Comparison of ENCODE assay signal across 9 cellular contexts in the genomic region with DNA sequence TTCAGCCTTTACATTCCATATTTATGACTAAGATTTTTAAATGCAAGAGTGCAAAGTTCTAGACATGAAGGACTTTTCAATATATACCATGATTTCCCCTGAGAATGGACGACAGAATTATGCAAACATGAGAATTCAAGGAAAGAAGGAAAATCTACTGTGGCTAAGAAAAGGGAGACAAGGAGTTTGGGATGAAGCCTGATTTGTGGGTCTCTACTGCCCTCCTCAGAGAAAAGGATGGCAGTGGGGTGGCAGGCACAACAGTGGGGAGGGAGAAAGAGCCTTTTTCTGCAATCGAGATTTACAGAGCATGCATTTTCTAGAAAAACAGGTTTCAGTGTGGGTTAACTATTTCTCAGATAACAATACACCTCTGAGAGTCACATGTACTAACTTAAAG.
A peak's percentile ranks its signal among the peaks of the same experiment; 100 is the strongest.
DNase-seq lines count a peak whose midpoint lies in the region; ATAC-seq and TF ChIP-seq lines count a peak whose summit lies in the region.
"Had no signal": no experiment of that assay in that cellular context is flagged by ENCODE, and none has a peak within 500 bp of the region (broad histone marks: within the 10 kb centered on the region; RNA-seq: fewer than 3 reads in every experiment).

No MANE protein-coding gene starts in this region.

- H2AFZ ChIP-seq in neural cell (ENCODE audit: low read depth, low read length) = no peak overlapping the region

- H3K4me2 ChIP-seq in neural cell (ENCODE audit: low read length) = no peak overlapping the region

- intact Hi-C loops in dorsolateral prefrontal cortex (cut with DNase I) = loop anchor here (2.0 to 10.0 kb wide), 4 partner anchors 114 to 632 kb away; no protein-coding TSS in a partner anchor

- DNase-seq in GM12865 (ENCODE audit: low read depth) (no peak), NCI-H446 (lab: John Stamatoyannopoulos, UW) (peak; percentile 45 to 73), dorsolateral prefrontal cortex (peak in 3 of 10 donors; percentile 39 to 54 (median 51)), MV-4-11 (lab: John Stamatoyannopoulos, UW) (no peak)
- DNase-seq in activated effector memory CD4-positive, alpha-beta T cell treated with anti-CD3 and anti-CD28 coated beads, Interleukin-2, amount 50 U/mL, for 16 hours = no peak
- DNase-seq in activated T-cell treated with anti-CD3 and anti-CD28 coated beads, Interleukin-2, amount 50 U/mL, for 48 hours = no peak

- no peak overlapping the region for H3K9ac ChIP-seq in neural cell (ENCODE audit: low read length)

- no peaks in the 10 kb centered on the region for H3K9me2 ChIP-seq in neural cell (ENCODE audit: insufficient read depth, low read length)

- H3K9me3 ChIP-seq in neural cell (ENCODE audit: low read length) = no peaks in the 10 kb centered on the region

- ATAC-seq in HG02870 (IDR thresholded peaks at IDR 0.05; ENCODE audit: unreplicated experiment) = no peak
- ATAC-seq: stimulated activated memory B cell treated with anti-CD40 and anti-IgM and Interleukin-4, amounts not matched to agents 10 μg/mL and 1 μg/mL and 100 μg/mL, for 72 hours had no signal

- H3K27me3 ChIP-seq in dorsolateral prefrontal cortex (no peaks in the 10 kb centered on the region), neural cell (ENCODE audit: insufficient read depth, low read depth, low read length) (no peaks in the 10 kb centered on the region)

- H3K4me3 ChIP-seq in GM12865 (ENCODE audit: low read depth, low read length) = no peak overlapping the region
- H3K4me3 ChIP-seq in dorsolateral prefrontal cortex = no peak overlapping the region
- H3K4me3 ChIP-seq in neural cell (ENCODE audit: low read length) = no peak overlapping the region

- no peaks in the 10 kb centered on the region for H3K79me2 ChIP-seq in neural cell (replicated peaks; ENCODE audit: insufficient read depth, low read length)

- H4K20me1 ChIP-seq in neural cell (ENCODE audit: insufficient read depth) = no peaks in the 10 kb centered on the region

- no peak for TF ChIP-seq EP300 in neural cell (conservative IDR thresholded peaks at IDR 0.05; ENCODE audit: poor library complexity, severe bottlenecking)

- TF ChIP-seq RAD21 in neural cell (conservative IDR thresholded peaks at IDR 0.05) = peak; percentile 89

- H3K27ac ChIP-seq in dorsolateral prefrontal cortex (no peak overlapping the region), neural cell (ENCODE audit: low read length) (peak overlapping the region; percentile 18)

- peak; percentile 15 for TF ChIP-seq CTCF in GM12865 (IDR thresholded peaks at IDR 0.05; ENCODE audit: insufficient read depth, low read depth, low read length, missing control alignments)
- TF ChIP-seq CTCF in dorsolateral prefrontal cortex (IDR thresholded peaks at IDR 0.05 in 54 of 56, conservative IDR thresholded peaks at IDR 0.05 in 2 of 56; ENCODE audit: low read depth in 1 of 56, partially characterized antibody in 56 of 56) = peak; percentile 41 to 82 (median 68)
- peak; percentile 78 for TF ChIP-seq CTCF in neural cell (IDR thresholded peaks at IDR 0.05; ENCODE audit: poor library complexity, severe bottlenecking)

- H3K36me3 ChIP-seq in neural cell (ENCODE audit: insufficient read depth, low read length) = no peaks in the 10 kb centered on the region

- H3F3A ChIP-seq in neural cell (ENCODE audit: insufficient read depth, low read length, poor library complexity, severe bottlenecking) = peaks cover 18% of the 10 kb centered on the region

TF ChIP-seq in neural cell, 6 proteins besides CTCF, POLR2A, EP300 and RAD21:
- TF ChIP-seq POLR2AphosphoS5 (IDR thresholded peaks at IDR 0.05) (no peak), SMC3 (conservative IDR thresholded peaks at IDR 0.05; ENCODE audit: poor library complexity) (peak; percentile 81), TAF1 (IDR thresholded peaks at IDR 0.05; ENCODE audit: low read depth) (no peak), MXI1 (conservative IDR thresholded peaks at IDR 0.05; ENCODE audit: poor library complexity, severe bottlenecking) (no peak)
- TF ChIP-seq, protein P1, sequence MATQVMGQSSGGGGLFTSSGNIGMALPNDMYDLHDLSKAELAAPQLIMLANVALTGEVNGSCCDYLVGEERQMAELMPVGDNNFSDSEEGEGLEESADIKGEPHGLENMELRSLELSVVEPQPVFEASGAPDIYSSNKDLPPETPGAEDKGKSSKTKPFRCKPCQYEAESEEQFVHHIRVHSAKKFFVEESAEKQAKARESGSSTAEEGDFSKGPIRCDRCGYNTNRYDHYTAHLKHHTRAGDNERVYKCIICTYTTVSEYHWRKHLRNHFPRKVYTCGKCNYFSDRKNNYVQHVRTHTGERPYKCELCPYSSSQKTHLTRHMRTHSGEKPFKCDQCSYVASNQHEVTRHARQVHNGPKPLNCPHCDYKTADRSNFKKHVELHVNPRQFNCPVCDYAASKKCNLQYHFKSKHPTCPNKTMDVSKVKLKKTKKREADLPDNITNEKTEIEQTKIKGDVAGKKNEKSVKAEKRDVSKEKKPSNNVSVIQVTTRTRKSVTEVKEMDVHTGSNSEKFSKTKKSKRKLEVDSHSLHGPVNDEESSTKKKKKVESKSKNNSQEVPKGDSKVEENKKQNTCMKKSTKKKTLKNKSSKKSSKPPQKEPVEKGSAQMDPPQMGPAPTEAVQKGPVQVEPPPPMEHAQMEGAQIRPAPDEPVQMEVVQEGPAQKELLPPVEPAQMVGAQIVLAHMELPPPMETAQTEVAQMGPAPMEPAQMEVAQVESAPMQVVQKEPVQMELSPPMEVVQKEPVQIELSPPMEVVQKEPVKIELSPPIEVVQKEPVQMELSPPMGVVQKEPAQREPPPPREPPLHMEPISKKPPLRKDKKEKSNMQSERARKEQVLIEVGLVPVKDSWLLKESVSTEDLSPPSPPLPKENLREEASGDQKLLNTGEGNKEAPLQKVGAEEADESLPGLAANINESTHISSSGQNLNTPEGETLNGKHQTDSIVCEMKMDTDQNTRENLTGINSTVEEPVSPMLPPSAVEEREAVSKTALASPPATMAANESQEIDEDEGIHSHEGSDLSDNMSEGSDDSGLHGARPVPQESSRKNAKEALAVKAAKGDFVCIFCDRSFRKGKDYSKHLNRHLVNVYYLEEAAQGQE (IDR thresholded peaks at IDR 0.05; ENCODE audit: borderline replicate concordance) = peak; percentile 70

Comparison
In these comparisons a context has a peak if more than half of its experiments do, and no peak if none do; other contexts are left out.
1. DNase-seq: peak in NCI-H446 (2 of 2); none in GM12865 (single experiment), activated effector memory CD4-positive, alpha-beta T cell treated with anti-CD3 and anti-CD28 coated beads, Interleukin-2, amount 50 U/mL, for 16 hours (single experiment), MV-4-11 (single experiment) and activated T-cell treated with anti-CD3 and anti-CD28 coated beads, Interleukin-2, amount 50 U/mL, for 48 hours (0 of 2).
2. CTCF ChIP-seq: peak in every context shown above with its lines; median percentile 78 in neural cell; 68 in dorsolateral prefrontal cortex; 15 in GM12865.